In the genomic region with DNA sequence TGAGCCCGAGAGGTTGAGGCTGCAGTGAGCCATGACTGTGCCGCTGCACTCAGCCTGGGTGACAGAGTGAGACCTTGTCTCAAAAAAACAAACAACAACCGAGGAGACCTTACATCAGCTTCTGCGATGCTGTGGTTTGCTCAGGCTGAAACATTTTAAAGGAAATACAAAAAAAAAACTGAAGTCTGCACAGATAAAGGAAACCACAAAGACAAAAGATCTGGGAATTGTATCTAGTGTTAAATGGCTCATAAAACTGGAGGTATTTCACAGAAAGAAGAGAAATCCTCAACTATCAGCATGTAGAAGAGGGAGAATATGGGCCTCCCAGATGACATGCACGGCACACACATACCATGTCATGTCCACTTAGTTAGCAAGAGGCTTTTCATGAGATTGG, we compare ENCODE assay signal across 17 cellular contexts.
DNase-seq lines count a peak whose midpoint lies in the region; ATAC-seq lines count a peak whose summit lies in the region.
"Had no signal": no experiment of that assay in that cellular context is flagged by ENCODE, and none has a peak within 500 bp of the region (broad histone marks: within the 10 kb centered on the region; RNA-seq: fewer than 3 reads in every experiment).

No MANE protein-coding gene starts in this region.

- H3K27ac Mint-ChIP-seq in activated naive CD4-positive, alpha-beta T cell treated with anti-CD3 and anti-CD28 coated beads, Interleukin-2, amount 50 U/mL, for 24 hours: peak overlapping the region; percentile 88
- H3K27ac Mint-ChIP-seq in T-helper 17 cell: peak overlapping the region; percentile 88

- no peaks in the 10 kb centered on the region for H3K27me3 Mint-ChIP-seq in activated naive CD4-positive, alpha-beta T cell treated with anti-CD3 and anti-CD28 coated beads, Interleukin-2, amount 50 U/mL, for 24 hours
- no peaks in the 10 kb centered on the region for H3K27me3 Mint-ChIP-seq in T-helper 17 cell

- H3K4me3 Mint-ChIP-seq in activated naive CD4-positive, alpha-beta T cell treated with anti-CD3 and anti-CD28 coated beads, Interleukin-2, amount 50 U/mL, for 24 hours: peak overlapping the region; percentile 52
- H3K4me3 Mint-ChIP-seq in T-helper 17 cell: no peak overlapping the region
- H3K4me3 Mint-ChIP-seq: nephron progenitor cell had no signal

- peaks cover 23% of the 10 kb centered on the region for H3K4me1 Mint-ChIP-seq in activated naive CD4-positive, alpha-beta T cell treated with anti-CD3 and anti-CD28 coated beads, Interleukin-2, amount 50 U/mL, for 24 hours
- H3K4me1 Mint-ChIP-seq in T-helper 17 cell: peaks cover 16% of the 10 kb centered on the region
- H3K4me1 Mint-ChIP-seq: nephron progenitor cell had no signal

- H3K9me3 Mint-ChIP-seq in activated naive CD4-positive, alpha-beta T cell treated with anti-CD3 and anti-CD28 coated beads, Interleukin-2, amount 50 U/mL, for 24 hours: no peaks in the 10 kb centered on the region
- H3K9me3 Mint-ChIP-seq: nephron progenitor cell had no signal

- H3K36me3 Mint-ChIP-seq in activated naive CD4-positive, alpha-beta T cell treated with anti-CD3 and anti-CD28 coated beads, Interleukin-2, amount 50 U/mL, for 24 hours: peaks cover 18% of the 10 kb centered on the region
- peaks cover 12% of the 10 kb centered on the region for H3K36me3 Mint-ChIP-seq in T-helper 17 cell (ENCODE audit: low read depth)

- ATAC-seq in T-helper 17 cell (peak; percentile 57), GM21737 (IDR thresholded peaks at IDR 0.05; ENCODE audit: unreplicated experiment) (no peak)
- ATAC-seq: GM12878 had no signal

- H3K9me3 ChIP-seq in T-helper 17 cell (ENCODE audit: control insufficient read depth, low read length, poor library complexity, severe bottlenecking): no peaks in the 10 kb centered on the region
- H3K9me3 ChIP-seq: MG63, SK-N-SH had no signal

- DNase-seq in activated naive CD4-positive, alpha-beta T cell treated with Interleukin-2 at 50 U/mL for 16 hours: no peak
- DNase-seq in T-helper 17 cell: no peak
- peak; percentile 20 for DNase-seq in central memory CD4-positive, alpha-beta T cell
- no peak for DNase-seq in GM19240 (ENCODE audit: insufficient read length, low spot score)
- no peak for DNase-seq in NCI-H345 (lab: John Stamatoyannopoulos, UW)
- DNase-seq in COLO829 (ENCODE audit: low spot score): no peak
- DNase-seq: activated gamma-delta T cell treated with Interleukin-2 at 50 U/mL for 16 hours; foreskin melanocyte; GDM1; MG63; NCI-H2227 treated with DMSO at 0.1 percent for 48 hours; nephron progenitor cell; SK-N-SH; stimulated activated CD4-positive, alpha-beta T cell treated with anti-CD3 and anti-CD28 coated beads, Interleukin-2, amount 100 ng/mL, for 48 hours had no signal
